8 cellular contexts compared by ENCODE assay signal in genomic region chr1:31063636-31064035, GRCh38. TPM values are rescaled to one million over a fixed set of nuclear protein-coding genes. Genes with fewer than 3 reads are reported as not detected.
DNase-seq lines count a peak whose midpoint lies in the region; ATAC-seq and TF ChIP-seq lines count a peak whose summit lies in the region.

No MANE protein-coding gene starts in this region.

- peak; percentile 18 for DNase-seq in DMS53 treated with DMSO at 0.1 percent for 48 hours (lab: John Stamatoyannopoulos, UW; ENCODE audit: unreplicated experiment)
- DNase-seq in M059J (ENCODE audit: low read depth) = peak; percentile 47
- peak in 1 of 2 donors; percentile 29 for DNase-seq in cardiac fibroblast (ENCODE audit: low read depth in 2 of 2)
- no peak for DNase-seq in naive B cell
- no peak for DNase-seq in iPS-NIHi11 (ENCODE audit: low spot score)
- DNase-seq in GM20000 (ENCODE audit: low spot score) = no peak
- no peak for DNase-seq in NCI-H82 (lab: John Stamatoyannopoulos, UW)

- H3K27ac Mint-ChIP-seq in naive B cell = peak overlapping the region; percentile 37 to 99 (median 84)

- peak overlapping the region; percentile 98 to 100 (median 99) for H3K4me3 Mint-ChIP-seq in naive B cell

- H3K27me3 Mint-ChIP-seq in naive B cell = no peaks in the 10 kb centered on the region

- peaks cover 27 to 55% (median 54%) of the 10 kb centered on the region in 3 donors for H3K4me1 Mint-ChIP-seq in naive B cell

- ATAC-seq in naive B cell (ENCODE audit: low read depth in 2 of 2) = no peak
- ATAC-seq in HG03378 (IDR thresholded peaks at IDR 0.05; ENCODE audit: unreplicated experiment) = no peak

- H3K4me3 ChIP-seq in cardiac fibroblast (replicated peaks in 1 of 2; ENCODE audit: low read depth in 2 of 2, low read length in 2 of 2) = peak overlapping the region; percentile 70 to 73

- H3K9me3 Mint-ChIP-seq in naive B cell = no peaks in the 10 kb centered on the region

- no peak for TF ChIP-seq CTCF in cardiac fibroblast (IDR thresholded peaks at IDR 0.05; ENCODE audit: low read depth, low read length)
- TF ChIP-seq CTCF in GM20000 (IDR thresholded peaks at IDR 0.05; ENCODE audit: extremely low read depth, missing control alignments) = no peak

- no peaks in the 10 kb centered on the region for H3K36me3 Mint-ChIP-seq in naive B cell

RNA-seq across cellular contexts. Expression of gene PUM1, which starts 1.9 kb away (rescaled TPM):
- 38.6 and 60.2 TPM in 2 replicates for total RNA-seq in M059J (2014; rRNA removed; shearing (Covaris generic))
- 100 to 1,000 TPM in 5 of 6 donors, 10 to 100 TPM in 1; 93.0 to 121 (median 109) TPM for polyA plus RNA-seq in naive B cell (ENCODE audit: low read depth in 6 of 6)

Comparison
In these comparisons a context has a peak if more than half of its experiments do, and no peak if none do; other contexts are left out.
1. DNase-seq: peak in DMS53 treated with DMSO at 0.1 percent for 48 hours (single experiment) and M059J (single experiment); none in naive B cell (single experiment), iPS-NIHi11 (single experiment), GM20000 (single experiment) and NCI-H82 (single experiment).